8 cellular contexts compared by ENCODE assay signal in the genomic region with DNA sequence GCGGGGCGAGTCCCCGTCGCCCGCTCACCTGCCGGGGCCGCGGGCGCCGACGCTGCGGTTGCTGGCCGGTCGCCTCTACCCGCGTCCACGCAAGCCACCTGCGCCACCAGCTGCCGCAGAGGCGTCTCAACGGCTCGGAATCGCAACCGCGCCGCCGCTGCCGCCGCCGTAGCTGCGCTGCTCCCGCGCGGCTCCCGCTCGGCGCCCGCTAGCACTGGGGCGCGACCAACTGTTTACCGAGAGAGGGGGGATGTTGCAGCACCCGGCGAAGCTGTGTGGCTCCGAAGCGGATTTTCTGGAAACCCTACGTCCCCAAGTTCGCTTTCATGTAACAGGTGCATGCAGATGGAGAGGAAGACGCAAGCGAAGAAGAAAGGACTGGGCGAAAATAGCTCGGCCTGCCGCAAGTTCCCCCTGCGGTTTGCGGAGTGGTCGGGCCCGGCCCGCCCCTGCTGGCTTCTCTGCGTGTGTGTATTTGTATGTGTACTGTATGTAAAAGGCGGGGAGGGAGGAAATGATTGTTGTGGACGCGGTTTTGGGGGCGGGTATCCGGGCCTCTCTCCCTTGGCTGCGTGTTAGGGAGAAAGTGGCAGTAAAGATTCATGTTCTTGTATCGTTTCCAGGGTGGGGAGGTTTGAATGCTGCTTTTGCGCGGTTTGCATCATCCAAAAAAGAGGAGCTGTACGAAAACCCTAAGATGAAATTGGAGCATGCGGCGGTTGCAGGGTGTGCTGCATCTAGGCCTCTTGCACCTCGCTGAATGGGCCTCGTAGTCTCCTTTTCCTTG. TPM values are rescaled to one million over a fixed set of nuclear protein-coding genes. Genes with fewer than 3 reads are reported as not detected.
DNase-seq lines count a peak whose midpoint lies in the region; ATAC-seq and TF ChIP-seq lines count a peak whose summit lies in the region.

Gene PSIP1 (minus strand): TSS at position 182 of the 787 bp plus-strand sequence. CDS start 782 bp downstream, outside the sequence.

- intact Hi-C loops in right cardiac atrium (cut with DNase I) (no loop called here), uterus (cut with DNase I; ENCODE audit: low total_unique reads) (loop anchor here (5.0 kb wide), 1 partner anchor 36 kb away; no protein-coding TSS in a partner anchor)

- peak in 2 of 4 experiments; percentile 21 to 54 for TF ChIP-seq CTCF in uterus (IDR thresholded peaks at IDR 0.05)

- H3K36me3 ChIP-seq in uterus, result no peaks in the 10 kb centered on the region

- peak within 1 kb of the TSS; percentile 84 for H3K4me3 ChIP-seq in right cardiac atrium (ENCODE audit: low read length)
- peak within 1 kb of the TSS; percentile 90 to 96 for H3K4me3 ChIP-seq in uterus

- under 1% methylated on average over 72 of the region's 72 CpGs for WGBS in right cardiac atrium

- DNase-seq in NCI-H1694 treated with DMSO at 0.1 percent for 48 hours (lab: John Stamatoyannopoulos, UW), result peak; percentile 71
- DNase-seq in T-helper 2 cell, result peak; percentile 72 to 96 (median 84)
- peak; percentile 74 to 90 (median 90) for DNase-seq in right cardiac atrium
- DNase-seq in putamen (ENCODE audit: low spot score), result peak; percentile 82
- peak; percentile 72 to 80 for DNase-seq in uterus

- no peaks in the 10 kb centered on the region for H3K4me1 ChIP-seq in right cardiac atrium (ENCODE audit: control insufficient read depth, insufficient read depth, low read length)
- H3K4me1 ChIP-seq in uterus, result no peaks in the 10 kb centered on the region

- H3K27ac ChIP-seq in angular gyrus (ENCODE audit: low read depth, low read length) (peak within 1 kb of the TSS; percentile 100), right cardiac atrium (ENCODE audit: low read length) (peak within 1 kb of the TSS; percentile 91), uterus (peak within 1 kb of the TSS; percentile 93 to 96)

- TF ChIP-seq POLR2A in uterus (IDR thresholded peaks at IDR 0.05), result peak; percentile 40 to 73

- ATAC-seq in GM18499 (IDR thresholded peaks at IDR 0.05; ENCODE audit: insufficient read depth, unreplicated experiment) (peak; percentile 77), HG02938 (IDR thresholded peaks at IDR 0.05; ENCODE audit: unreplicated experiment) (peak; percentile 84), right cardiac atrium (peak; percentile 92 to 94)

- H3K9me3 ChIP-seq in right cardiac atrium (ENCODE audit: control insufficient read depth, low read length) (no peaks in the 10 kb centered on the region), uterus (no peaks in the 10 kb centered on the region)

- no peaks in the 10 kb centered on the region for H3K27me3 ChIP-seq in right cardiac atrium (ENCODE audit: control insufficient read depth, insufficient read depth)
- no peaks in the 10 kb centered on the region for H3K27me3 ChIP-seq in uterus

RNA-seq across cellular contexts. Expression of gene PSIP1, which starts in this region (rescaled TPM):
- total RNA-seq in right cardiac atrium (10 to 100 TPM; 21.7 to 39.5 (median 36.4) TPM), uterus (100 to 1,000 TPM in 3 of 4 donors, 10 to 100 TPM in 1; 97.1 to 112 (median 102) TPM)
- 28.6 TPM for polyA plus RNA-seq in right cardiac atrium

Comparison
In these comparisons a context has a peak if more than half of its experiments do, and no peak if none do; other contexts are left out.
1. Peak in every context shown above with its lines: DNase-seq, ATAC-seq, H3K4me3 ChIP-seq and H3K27ac ChIP-seq.